ENCODE assay signal across 8 cellular contexts in genomic region chr5:179623001-179623905, GRCh38. TPM values are rescaled to one million over a fixed set of nuclear protein-coding genes. Genes with fewer than 3 reads are reported as not detected.
A peak's percentile ranks its signal among the peaks of the same experiment; 100 is the strongest.
DNase-seq lines count a peak whose midpoint lies in the region; ATAC-seq and TF ChIP-seq lines count a peak whose summit lies in the region.

A gene with protein sequence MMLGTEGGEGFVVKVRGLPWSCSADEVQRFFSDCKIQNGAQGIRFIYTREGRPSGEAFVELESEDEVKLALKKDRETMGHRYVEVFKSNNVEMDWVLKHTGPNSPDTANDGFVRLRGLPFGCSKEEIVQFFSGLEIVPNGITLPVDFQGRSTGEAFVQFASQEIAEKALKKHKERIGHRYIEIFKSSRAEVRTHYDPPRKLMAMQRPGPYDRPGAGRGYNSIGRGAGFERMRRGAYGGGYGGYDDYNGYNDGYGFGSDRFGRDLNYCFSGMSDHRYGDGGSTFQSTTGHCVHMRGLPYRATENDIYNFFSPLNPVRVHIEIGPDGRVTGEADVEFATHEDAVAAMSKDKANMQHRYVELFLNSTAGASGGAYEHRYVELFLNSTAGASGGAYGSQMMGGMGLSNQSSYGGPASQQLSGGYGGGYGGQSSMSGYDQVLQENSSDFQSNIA (minus strand): TSS chr5:179623671. CDS start chr5:179623133, 538 bp downstream.

- intact Hi-C loops in activated B cell treated with CpG ODN at 0.5 μM for 24 hours (cut with micrococcal nuclease), result loop anchor here (1.0 to 10.0 kb wide), 8 partner anchors 55 to 1491 kb away; partner anchors contain the start of genes CANX, LTC4S, MAML1 and RMND5B

- peak; percentile 79 for ATAC-seq in HG03196 (IDR thresholded peaks at IDR 0.05; ENCODE audit: unreplicated experiment)
- peak; percentile 80 for ATAC-seq in activated B cell treated with CpG ODN at 0.5 μM for 24 hours (ENCODE audit: low read depth)

- H3K27ac Mint-ChIP-seq in activated B cell treated with CpG ODN at 0.5 μM for 24 hours, result peak within 1 kb of the TSS; percentile 99

- in situ Hi-C loops in GM18951 (cut with MboI; ENCODE audit: low sequenced_read_pairs, unreplicated experiment), result no loop called here

- H3K4me3 Mint-ChIP-seq in activated B cell treated with CpG ODN at 0.5 μM for 24 hours, result peak within 1 kb of the TSS; percentile 98

- peaks cover 50% of the 10 kb centered on the region for H3K4me1 Mint-ChIP-seq in activated B cell treated with CpG ODN at 0.5 μM for 24 hours

- peak; percentile 100 for DNase-seq in AG08395 (ENCODE audit: low spot score)
- DNase-seq in NCI-H345 (lab: John Stamatoyannopoulos, UW), result peak; percentile 99
- peak; percentile 93 for DNase-seq in activated B cell treated with CpG ODN at 0.5 μM for 24 hours
- DNase-seq in caudate nucleus (lab: John Stamatoyannopoulos, UW), result peak; percentile 71 to 99 (median 97)
- DNase-seq in inferior parietal cortex (ENCODE audit: extremely low spot score), result peak; percentile 99
- DNase-seq in stimulated activated CD4-positive, alpha-beta T cell treated with anti-CD3 and anti-CD28 coated beads, Interleukin-12 subunit alpha, Interleukin-12 subunit beta, amount 100 ng/mL, for 24 hours (ENCODE audit: low read depth in 2 of 2), result peak; percentile 96 to 98

- no peaks in the 10 kb centered on the region for H3K9me3 Mint-ChIP-seq in activated B cell treated with CpG ODN at 0.5 μM for 24 hours

- H3K27ac ChIP-seq in caudate nucleus (ENCODE audit: low read depth, low read length), result peak within 1 kb of the TSS; percentile 97

- POLR2A ChIA-PET in activated B cell treated with CpG ODN at 0.5 μM for 24 hours (lab: Charles Lee), result interaction anchor here (0.5 to 6.8 kb wide), 39 partner anchors 10 to 1638 kb away, joined by 3 to 93 read pairs (median 5); partner anchors contain the start of genes CANX, CBY3, HNRNPAB and LTC4S

- TF ChIP-seq CTCF in activated B cell treated with CpG ODN at 0.5 μM for 24 hours (IDR thresholded peaks at IDR 0.05), result no peak

- H3K36me3 Mint-ChIP-seq in activated B cell treated with CpG ODN at 0.5 μM for 24 hours (ENCODE audit: low read depth), result peaks cover 51% of the 10 kb centered on the region

- peak; percentile 100 for TF ChIP-seq POLR2A in GM18951 (IDR thresholded peaks at IDR 0.05; ENCODE audit: extremely low read depth, insufficient read depth, insufficient read length)

- CTCF ChIA-PET in activated B cell treated with CpG ODN at 0.5 μM for 24 hours (lab: Charles Lee), result interaction anchor here (0.7 to 2.9 kb wide), 6 partner anchors 9 to 245 kb away, joined by 3 to 9 read pairs (median 3); no protein-coding TSS in a partner anchor

- H3K27me3 Mint-ChIP-seq in activated B cell treated with CpG ODN at 0.5 μM for 24 hours, result no peaks in the 10 kb centered on the region

RNA-seq across cellular contexts. Expression of the gene that starts here (rescaled TPM):
- total RNA-seq in activated B cell treated with CpG ODN at 0.5 μM for 24 hours, result 1,061 and 1,210 TPM in 2 replicates

Comparison
In these comparisons a context has a peak if more than half of its experiments do, and no peak if none do; other contexts are left out.
1. Peak in every context shown above with its lines: DNase-seq, ATAC-seq and H3K27ac ChIP-seq.